ENCODE assay signal across 15 cellular contexts in the genomic region with DNA sequence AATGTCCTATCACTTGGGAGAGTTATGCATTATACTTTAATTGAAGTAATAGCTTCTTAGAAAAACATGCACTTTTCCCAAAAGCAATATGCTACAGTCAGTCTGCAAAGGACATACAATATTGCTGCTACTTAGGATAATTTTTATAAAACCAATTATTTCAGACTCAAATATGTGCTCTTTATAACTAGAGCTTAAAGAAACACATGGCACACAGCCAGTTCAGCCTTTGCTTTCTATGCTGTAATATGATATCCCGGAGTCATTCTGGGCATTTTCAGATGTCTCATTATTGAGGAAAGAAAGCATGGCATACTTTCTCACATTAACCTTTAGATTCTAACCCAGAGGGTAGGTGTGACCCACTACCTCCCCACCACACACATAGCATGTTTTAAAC.
A peak's percentile ranks its signal among the peaks of the same experiment; 100 is the strongest.
DNase-seq lines count a peak whose midpoint lies in the region; ATAC-seq lines count a peak whose summit lies in the region.
"Had no signal": no experiment of that assay in that cellular context is flagged by ENCODE, and none has a peak within 500 bp of the region (broad histone marks: within the 10 kb centered on the region; RNA-seq: fewer than 3 reads in every experiment).

No MANE protein-coding gene starts in this region.

- H3K27ac ChIP-seq in SK-N-MC, result peak overlapping the region; percentile 100
- H3K27ac ChIP-seq: Peyer's patch, skin epidermis had no signal

- H3K4me3 ChIP-seq in SK-N-MC, result peak overlapping the region; percentile 63
- H3K4me3 ChIP-seq: K562, mucosa of descending colon, Peyer's patch, skin epidermis had no signal

- peaks cover 3% of the 10 kb centered on the region; the same call in 1 of the 2 replicates for H3K36me3 ChIP-seq in SK-N-MC (ENCODE audit: insufficient read depth, low read length)
- H3K36me3 ChIP-seq: Peyer's patch had no signal

- DNase-seq in DMS53 (lab: John Stamatoyannopoulos, UW), result peak; percentile 76
- DNase-seq in NCI-H1092 (lab: John Stamatoyannopoulos, UW), result peak; percentile 7
- peak; percentile 97 for DNase-seq in SK-N-MC (ENCODE audit: low read depth, low spot score)
- peak; percentile 35 for DNase-seq in glomerular visceral epithelial cell (ENCODE audit: extremely low spot score)
- DNase-seq in activated CD8-positive, alpha-beta memory T cell treated with anti-CD3 and anti-CD28 coated beads for 24 hours, result no peak
- DNase-seq in Ammon's horn (ENCODE audit: low spot score), result no peak
- DNase-seq in medulla oblongata (ENCODE audit: extremely low spot score), result no peak
- DNase-seq: activated T-cell treated with anti-CD3 and anti-CD28 coated beads, Interleukin-2, amount 50 U/mL, for 48 hours; cerebellar nuclear complex; hypothalamus; mucosa of descending colon; Peyer's patch had no signal

- ATAC-seq in HG02678 (IDR thresholded peaks at IDR 0.05; ENCODE audit: unreplicated experiment), result no peak
- ATAC-seq: K562, mucosa of descending colon had no signal

- H3K9me3 ChIP-seq in SK-N-MC (ENCODE audit: low read depth, low read length), result no peaks in the 10 kb centered on the region
- H3K9me3 ChIP-seq: mucosa of descending colon, Peyer's patch had no signal

- peak overlapping the region; percentile 78 for H3K9ac ChIP-seq in SK-N-MC (ENCODE audit: insufficient read length)

Comparison
In these comparisons a context has a peak if more than half of its experiments do, and no peak if none do; other contexts are left out.
1. DNase-seq: peak in DMS53 (single experiment), NCI-H1092 (single experiment), SK-N-MC (single experiment) and glomerular visceral epithelial cell (single experiment); none in activated CD8-positive, alpha-beta memory T cell treated with anti-CD3 and anti-CD28 coated beads for 24 hours (single experiment), Ammon's horn (single experiment) and medulla oblongata (single experiment).